8 cellular contexts compared by ENCODE assay signal in genomic region chr12:55742719-55743130, GRCh38. TPM values are rescaled to one million over a fixed set of nuclear protein-coding genes. Genes with fewer than 3 reads are reported as not detected.
DNase-seq lines count a peak whose midpoint lies in the region; ATAC-seq and TF ChIP-seq lines count a peak whose summit lies in the region.

Gene GDF11, plus strand, starts transcription at chr12:55743122. Its CDS starts 195 bp downstream, at chr12:55743317.

- ATAC-seq in HG03039 (IDR thresholded peaks at IDR 0.05; ENCODE audit: unreplicated experiment), result peak; percentile 36
- peak; percentile 69 to 74 for ATAC-seq in activated CD4-positive, CD25-positive, alpha-beta regulatory T cell treated with anti-CD3 and anti-CD28 coated beads, Interleukin-2, amount 50 U/mL, for 24 hours

- DNase-seq in GM10266 (ENCODE audit: extremely low spot score) (peak; percentile 91), NCI-H345 treated with DMSO at 0.1 percent for 48 hours (lab: John Stamatoyannopoulos, UW; ENCODE audit: unreplicated experiment) (peak; percentile 53), cerebellum (ENCODE audit: low spot score) (peak; percentile 89), kidney tubule cell (ENCODE audit: low spot score) (peak; percentile 73), KG1 (lab: John Stamatoyannopoulos, UW) (no peak)
- DNase-seq in stimulated activated CD4-positive, alpha-beta T cell treated with anti-CD3 and anti-CD28 coated beads, Interleukin-15, amount 100 ng/mL, for 24 hours, result peak; percentile 87

- no peak for TF ChIP-seq CTCF in GM10266 (IDR thresholded peaks at IDR 0.05; ENCODE audit: control insufficient read depth, insufficient read depth, low read depth, missing control alignments)

RNA-seq across cellular contexts. Expression of gene GDF11, which starts in this region (rescaled TPM):
- total RNA-seq in cerebellum, result 11.8 TPM
